ENCODE assay signal across 7 cellular contexts in genomic region chr3:119810018-119810435, GRCh38. TPM values are rescaled to one million over a fixed set of nuclear protein-coding genes. Genes with fewer than 3 reads are reported as not detected.
DNase-seq lines count a peak whose midpoint lies in the region; ATAC-seq, FAIRE-seq and TF ChIP-seq lines count a peak whose summit lies in the region.

No MANE protein-coding gene starts in this region.

- H3K4me1 ChIP-seq in astrocyte (ENCODE audit: insufficient read depth, low read length) (peaks cover 8% of the 10 kb centered on the region), left lung (peaks cover 0 to 9% of the 10 kb centered on the region in 2 donors)

- no peak for TF ChIP-seq POLR2A in H54 (IDR thresholded peaks at IDR 0.05; ENCODE audit: low read depth, low read length)

- H3K36me3 Mint-ChIP-seq in T-cell = no peaks in the 10 kb centered on the region
- H3K36me3 Mint-ChIP-seq in astrocyte (ENCODE audit: low read depth, unreplicated experiment) = peaks cover 3% of the 10 kb centered on the region

- TF ChIP-seq CTCF in astrocyte (IDR thresholded peaks at IDR 0.05; ENCODE audit: insufficient read depth, low read depth, low read length) (no peak), left lung (IDR thresholded peaks at IDR 0.05) (no peak)

- H3K27me3 ChIP-seq in astrocyte (ENCODE audit: insufficient read depth, low read length) (no peaks in the 10 kb centered on the region), left lung (no peaks in the 10 kb centered on the region)

- intact Hi-C loops in left lung (cut with DNase I) = no loop called here

- H3K9ac ChIP-seq in astrocyte (ENCODE audit: low read length) = peak overlapping the region; percentile 58

- CTCF ChIA-PET in T-cell (lab: Charles Lee) = interaction anchor here in 1 of 2 donors (1.5 kb wide), 1 partner anchor 337 kb away, joined by 3 read pairs; no protein-coding TSS in a partner anchor

- H2AFZ ChIP-seq in astrocyte (ENCODE audit: low read depth, low read length) = peak overlapping the region; percentile 87

- H4K20me1 ChIP-seq in astrocyte (ENCODE audit: insufficient read depth, low read length) = no peaks in the 10 kb centered on the region

- H3K4me1 Mint-ChIP-seq in T-cell (peaks cover 10 to 12% (median 12%) of the 10 kb centered on the region in 3 donors), astrocyte (ENCODE audit: low read depth, unreplicated experiment) (no peaks in the 10 kb centered on the region)

- peak overlapping the region; percentile 46 for H3K4me3 ChIP-seq in astrocyte (ENCODE audit: insufficient read depth, low read depth, low read length)
- H3K4me3 ChIP-seq in left lung = peak overlapping the region; percentile 42 to 52

- FAIRE-seq in astrocyte (lab: Jason Lieb, UNC) (no peak), H54 (lab: Jason Lieb, UNC) (no peak)

- H3K9me3 Mint-ChIP-seq in T-cell = no peaks in the 10 kb centered on the region
- peaks cover 2% of the 10 kb centered on the region for H3K9me3 Mint-ChIP-seq in astrocyte (ENCODE audit: unreplicated experiment)

- H3K4me3 Mint-ChIP-seq in T-cell (peak overlapping the region; percentile 80 to 88 (median 83)), astrocyte (ENCODE audit: unreplicated experiment) (no peak overlapping the region)

- DNase-seq in T-cell (peak; percentile 5 to 61 (median 38)), astrocyte (ENCODE audit: low read depth) (peak; percentile 13), left lung (peak; percentile 59 to 87), H54 (ENCODE audit: insufficient read length, low spot score) (no peak)
- peak; percentile 35 for DNase-seq in stimulated activated CD8-positive, alpha-beta memory T cell treated with anti-CD3 and anti-CD28 coated beads, Interleukin-2, amount 100 ng/mL, for 48 hours (ENCODE audit: low read depth in 2 of 2)

- no peaks in the 10 kb centered on the region for H3K9me3 ChIP-seq in astrocyte (ENCODE audit: insufficient read depth, low read depth, low read length)
- H3K9me3 ChIP-seq in left lung = no peaks in the 10 kb centered on the region

- H3K27ac Mint-ChIP-seq in T-cell (peak overlapping the region; percentile 84 to 93), astrocyte (ENCODE audit: unreplicated experiment) (no peak overlapping the region)

- ATAC-seq in GM18519 (IDR thresholded peaks at IDR 0.05; ENCODE audit: low FRiP score, unreplicated experiment) (peak; percentile 86), HG02870 (IDR thresholded peaks at IDR 0.05; ENCODE audit: unreplicated experiment) (peak; percentile 76), T-cell (replicated peaks in 1 of 4) (peak; percentile 83 to 91 (median 88)), left lung (peak; percentile 83)

- peak overlapping the region; percentile 93 for H3K4me2 ChIP-seq in astrocyte (ENCODE audit: low read length)

- H3K27me3 Mint-ChIP-seq in T-cell (no peaks in the 10 kb centered on the region), astrocyte (ENCODE audit: low read depth, unreplicated experiment) (peaks cover 59% of the 10 kb centered on the region)

- H3K27ac ChIP-seq in astrocyte (ENCODE audit: low read depth, low read length) (no peak overlapping the region), left lung (no peak overlapping the region)

- H3K36me3 ChIP-seq in astrocyte (ENCODE audit: insufficient read depth, low read length) = no peaks in the 10 kb centered on the region
- no peaks in the 10 kb centered on the region for H3K36me3 ChIP-seq in left lung

- H3K79me2 ChIP-seq in astrocyte (ENCODE audit: insufficient read depth, low read length) = no peaks in the 10 kb centered on the region

- POLR2A ChIA-PET in T-cell (lab: Charles Lee) = interaction anchor here in 1 of 2 donors (0.5 kb wide), 1 partner anchor 14 kb away, joined by 3 read pairs; no protein-coding TSS in a partner anchor

RNA-seq across cellular contexts. Expression of gene NR1I2, which starts 28.1 kb away (rescaled TPM):
- total RNA-seq in T-cell (under 1 TPM; 0.21 to 0.61 (median 0.39) TPM), astrocyte (not detected in 2 replicates), left lung (under 1 TPM; 0.12 to 0.26 TPM)
